In the genomic region with DNA sequence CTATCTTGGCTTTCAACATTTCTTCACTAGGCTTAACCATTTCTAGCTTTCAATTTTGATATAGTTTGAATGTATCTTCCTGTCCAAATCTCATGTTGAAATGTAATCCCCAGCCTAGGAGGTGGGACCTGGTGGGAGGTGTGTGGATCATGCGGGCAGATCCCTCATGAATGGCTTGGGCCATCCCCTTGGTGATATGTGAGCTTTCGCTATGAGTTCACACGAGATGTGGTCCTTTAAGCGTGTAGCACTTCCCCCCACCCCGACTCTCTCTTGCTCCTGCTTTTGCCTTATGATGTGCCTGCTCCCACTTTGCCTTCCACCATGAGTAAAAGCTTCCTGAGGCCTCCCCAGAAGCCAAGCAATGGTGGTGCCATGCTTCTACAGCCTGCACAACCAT, we compare ENCODE assay signal across 18 cellular contexts. TPM values are rescaled to one million over a fixed set of nuclear protein-coding genes. Genes with fewer than 3 reads are reported as not detected.
DNase-seq lines count a peak whose midpoint lies in the region; ATAC-seq, FAIRE-seq and TF ChIP-seq lines count a peak whose summit lies in the region.
"Had no signal": no experiment of that assay in that cellular context is flagged by ENCODE, and none has a peak within 500 bp of the region (broad histone marks: within the 10 kb centered on the region; RNA-seq: fewer than 3 reads in every experiment).

No MANE protein-coding gene starts in this region.

- WGBS in K562 (ENCODE audit: insufficient coverage, low coverage, missing lambda C conversion rate) = 33% methylated on average over 5 of the region's 5 CpGs
- WGBS in esophagus muscularis mucosa = 96% methylated on average over 5 of the region's 5 CpGs

- no peak overlapping the region for H3K4me2 ChIP-seq in K562 (ENCODE audit: insufficient read depth, low read length)

- BruUV-seq in K562 (replicated peaks; lab: Mats Ljungman, UMichigan) = no TSS peak

- no peaks in the 10 kb centered on the region; a peak in 1 of 5 replicates for H3K4me1 ChIP-seq in K562 (replicated peaks in 1 of 2; ENCODE audit: control insufficient read depth in 2 of 2, insufficient read depth in 2 of 2, low read length in 2 of 2)
- H3K4me1 ChIP-seq in foreskin keratinocyte = no peaks in the 10 kb centered on the region
- no peaks in the 10 kb centered on the region for H3K4me1 ChIP-seq in esophagus muscularis mucosa
- H3K4me1 ChIP-seq: breast epithelium, gastroesophageal sphincter had no signal

- H3K4me3 ChIP-seq in K562 = no peak overlapping the region
- no peak overlapping the region for H3K4me3 ChIP-seq in esophagus muscularis mucosa
- H3K4me3 ChIP-seq: breast epithelium, gastroesophageal sphincter had no signal

- intact Hi-C loops in K562 (cut with micrococcal nuclease) = no loop called here
- intact Hi-C loops in esophagus muscularis mucosa (cut with DNase I) = no loop called here

- H3K9me3 ChIP-seq in K562 (replicated peaks; ENCODE audit: control insufficient read depth, insufficient read depth, low read depth, low read length) (0 out of 2 replicates have a peak, but pooled peaks cover 2% of the 10 kb centered on the region), esophagus muscularis mucosa (peaks cover 0 to 9% (median 4%) of the 10 kb centered on the region in 4 donors)

- no peak for TF ChIP-seq RAD21 in K562 (CRISPR knock-in tag; conservative IDR thresholded peaks at IDR 0.05 in 1 of 2, IDR thresholded peaks at IDR 0.05 in 1 of 2)

- no peaks in the 10 kb centered on the region; a peak in 1 of 5 replicates for H3K27me3 ChIP-seq in K562 (ENCODE audit: control insufficient read depth in 2 of 2, insufficient read depth in 2 of 2, low read length in 2 of 2)
- H3K27me3 ChIP-seq in foreskin keratinocyte = no peaks in the 10 kb centered on the region
- H3K27me3 ChIP-seq in esophagus muscularis mucosa = no peaks in the 10 kb centered on the region
- H3K27me3 ChIP-seq: breast epithelium, gastroesophageal sphincter had no signal

- in situ Hi-C loops in K562 (cut with MboI) = loop anchor here (10.0 to 25.0 kb wide), 2 partner anchors 297 to 671 kb away; no protein-coding TSS in a partner anchor

- peak; percentile 61 for ATAC-seq in GM18909 (IDR thresholded peaks at IDR 0.05; ENCODE audit: poor library complexity, unreplicated experiment)
- ATAC-seq in GM21619 (IDR thresholded peaks at IDR 0.05; ENCODE audit: unreplicated experiment) = peak; percentile 78
- peak; percentile 93 for ATAC-seq in HG03039 (IDR thresholded peaks at IDR 0.05; ENCODE audit: unreplicated experiment)
- peak; percentile 67 for ATAC-seq in K562
- no peak for ATAC-seq in foreskin keratinocyte
- ATAC-seq: gastroesophageal sphincter, left colon had no signal

- TF ChIP-seq CTCF in K562 (IDR thresholded peaks at IDR 0.05 in 2 of 3, conservative IDR thresholded peaks at IDR 0.05 in 1 of 3; ENCODE audit: insufficient read depth in 2 of 3, low read depth in 1 of 3, low read length in 3 of 3) (no peak), foreskin keratinocyte (conservative IDR thresholded peaks at IDR 0.05) (no peak), esophagus muscularis mucosa (IDR thresholded peaks at IDR 0.05) (no peak)

- H2AFZ ChIP-seq in K562 (ENCODE audit: low read depth, low read length) = peak overlapping the region; percentile 55

- no peaks in the 10 kb centered on the region for H3K9me1 ChIP-seq in K562 (ENCODE audit: control insufficient read depth, insufficient read depth, low read length)

- TF ChIP-seq POLR2A in K562 (conservative IDR thresholded peaks at IDR 0.05) = no peak
- no peak for TF ChIP-seq POLR2A in esophagus muscularis mucosa (IDR thresholded peaks at IDR 0.05; ENCODE audit: low read depth)

- CTCF ChIA-PET in K562 (lab: Yijun Ruan, JAX; ENCODE audit: low intra/inter-chr PET ratio) = no interaction called here

- DNase-seq in K562 (ENCODE audit: extremely low read depth in 1 of 4, low spot score in 3 of 4) (no peak), NCI-H146 (lab: John Stamatoyannopoulos, UW) (no peak), foreskin keratinocyte (no peak), esophagus muscularis mucosa (ENCODE audit: extremely low spot score) (no peak), medulla oblongata (ENCODE audit: extremely low spot score) (no peak)
- DNase-seq: activated B cell treated with CpG ODN at 0.5 μM for 24 hours; left colon; NCI-H1417 treated with DMSO at 0.1 percent for 48 hours; NCI-H2171; OCI-M1; stimulated activated CD4-positive, alpha-beta T cell treated with anti-CD3 and anti-CD28 coated beads, Interleukin-4, amount 100 ng/mL, for 4 hours had no signal

- H3K79me2 ChIP-seq in K562 (ENCODE audit: control insufficient read depth, insufficient read depth, low read length) = no peaks in the 10 kb centered on the region

- POLR2A ChIA-PET in K562 (lab: Yijun Ruan, JAX) = interaction anchor here (0.7 to 1.6 kb wide), 3 partner anchors 9 to 156 kb away, joined by 3 to 4 read pairs (median 4); no protein-coding TSS in a partner anchor

- no peaks in the 10 kb centered on the region for H3K36me3 ChIP-seq in K562 (ENCODE audit: control insufficient read depth, insufficient read depth, low read length)
- no peaks in the 10 kb centered on the region for H3K36me3 ChIP-seq in esophagus muscularis mucosa
- H3K36me3 ChIP-seq: breast epithelium, gastroesophageal sphincter had no signal

- FAIRE-seq in K562 (lab: Jason Lieb, UNC) = peak; percentile 19
- FAIRE-seq: urothelium cell line had no signal

- TF ChIP-seq EP300 in K562 (IDR thresholded peaks at IDR 0.05; ENCODE audit: low read length) (no peak), esophagus muscularis mucosa (IDR thresholded peaks at IDR 0.05) (no peak)

- H3K9ac ChIP-seq in K562 (ENCODE audit: insufficient read depth in 1 of 2, low read depth in 2 of 2, low read length in 2 of 2) = no peak overlapping the region

- no peaks in the 10 kb centered on the region for H4K20me1 ChIP-seq in K562 (replicated peaks; ENCODE audit: control insufficient read depth, insufficient read depth, low read length)

- H3K27ac ChIP-seq in K562 (ENCODE audit: extremely low read depth, low read depth, low read length) (no peak overlapping the region), foreskin keratinocyte (no peak overlapping the region), esophagus muscularis mucosa (replicated peaks in 1 of 4) (no peak overlapping the region)
- H3K27ac ChIP-seq: breast epithelium, epithelial cell of prostate, gastroesophageal sphincter had no signal

TF ChIP-seq in K562, 482 proteins besides CTCF, POLR2A, EP300 and RAD21 (continues in another document):
- no peak for TF ChIP-seq CBX5 (IDR thresholded peaks at IDR 0.05; ENCODE audit: borderline replicate concordance, low read depth)

RNA-seq across cellular contexts. Expression of gene PHAX, which starts 40.6 kb away (rescaled TPM):
- 37.3 and 64.3 TPM in 2 replicates for total RNA-seq in K562 (2011; cell fraction: chromatin; rRNA removed; ENCODE audit: low replicate concordance)
- 28.2 and 28.4 TPM in 2 replicates for total RNA-seq in K562 (2011; cell fraction: nucleolus; rRNA removed)
- 17.1 and 29.6 TPM in 2 replicates for total RNA-seq in K562 (2011; cell fraction: nucleoplasm; rRNA removed)
- total RNA-seq in K562 (2014; rRNA removed) (20.2 and 24.9 TPM in 2 replicates), K562 (2014; rRNA removed; fragmentation: Illumina TruSeq; extraction: Trizol) (46.8 and 55.3 TPM in 2 replicates), K562 (2015; rRNA removed; fragmentation: Illumina TruSeq; extraction: Trizol) (46.9 and 47.5 TPM in 2 replicates), K562 (2021) (25.8 and 26.1 TPM in 2 replicates), foreskin keratinocyte (60.7 and 64.6 TPM in 2 replicates), esophagus muscularis mucosa (10 to 100 TPM; 37.8 to 49.0 (median 42.9) TPM)
- polyA plus RNA-seq in K562 (2011; rRNA removed) (20.1 and 33.4 TPM in 2 replicates), K562 (2014; fragmentation: Illumina TruSeq; extraction: Trizol) (37.7 and 43.5 TPM in 2 replicates), K562 (2014; fragmentation: Nextera tagmentation; extraction: Ambion mirVana) (10 to 100 TPM; 56.1 to 59.8 TPM), K562 (2014; rRNA removed) (27.7 and 35.1 TPM in 2 replicates), foreskin keratinocyte (25.3 and 29.4 TPM in 2 replicates)
- polyA plus RNA-seq in K562 (2011; cell fraction: cytosol; rRNA removed) = 18.0 and 26.0 TPM in 2 replicates
- polyA plus RNA-seq in K562 (2011; cell fraction: nucleus; rRNA removed) = 5.1 and 5.3 TPM in 2 replicates
- 18.9 and 32.2 TPM in 2 replicates for polyA plus RNA-seq in K562 (2012)
- polyA minus RNA-seq in K562 (2011; rRNA and poly(A)+ RNA removed) = 58.4 and 72.4 TPM in 2 replicates
- 7.6 and 18.0 TPM in 2 replicates for polyA minus RNA-seq in K562 (2011; cell fraction: cytosol; rRNA and poly(A)+ RNA removed)
- 10.2 and 20.2 TPM in 2 replicates for polyA minus RNA-seq in K562 (2011; cell fraction: nucleus; rRNA and poly(A)+ RNA removed)

RNA-seq across cellular contexts. Expression of gene ALDH7A1, which starts 46.4 kb away (rescaled TPM):
- not detected in 2 replicates for total RNA-seq in K562 (2011; cell fraction: chromatin; rRNA removed; ENCODE audit: low replicate concordance)
- not detected in 2 replicates for total RNA-seq in K562 (2011; cell fraction: nucleolus; rRNA removed)
- 0.15 TPM in 1 of 2 replicates, not detected in the other for total RNA-seq in K562 (2011; cell fraction: nucleoplasm; rRNA removed)
- not detected in 2 replicates for total RNA-seq in K562 (2014; rRNA removed)
- not detected in 2 replicates for total RNA-seq in K562 (2014; rRNA removed; fragmentation: Illumina TruSeq; extraction: Trizol)
- not detected in 2 replicates for total RNA-seq in K562 (2015; rRNA removed; fragmentation: Illumina TruSeq; extraction: Trizol)
- 0.38 and 0.49 TPM in 2 replicates for total RNA-seq in K562 (2021)
- 0.04 TPM in 1 of 2 replicates, not detected in the other for polyA plus RNA-seq in K562 (2011; rRNA removed)
- polyA plus RNA-seq in K562 (2011; cell fraction: cytosol; rRNA removed) = not detected in 2 replicates
- not detected in 2 replicates for polyA plus RNA-seq in K562 (2011; cell fraction: nucleus; rRNA removed)
- 0.16 TPM in 1 of 2 replicates, not detected in the other for polyA plus RNA-seq in K562 (2012)
- not detected in 2 replicates for polyA plus RNA-seq in K562 (2014; fragmentation: Illumina TruSeq; extraction: Trizol)
- not detected for polyA plus RNA-seq in K562 (2014; fragmentation: Nextera tagmentation; extraction: Ambion mirVana)
- not detected in 2 replicates for polyA plus RNA-seq in K562 (2014; rRNA removed)
- polyA minus RNA-seq in K562 (2011; rRNA and poly(A)+ RNA removed) = not detected in 2 replicates
- not detected in 2 replicates for polyA minus RNA-seq in K562 (2011; cell fraction: cytosol; rRNA and poly(A)+ RNA removed)
- 0.67 TPM in 1 of 2 replicates, not detected in the other for polyA minus RNA-seq in K562 (2011; cell fraction: nucleus; rRNA and poly(A)+ RNA removed)
- total RNA-seq in foreskin keratinocyte = 111 and 126 TPM in 2 replicates
- 112 and 123 TPM in 2 replicates for polyA plus RNA-seq in foreskin keratinocyte
- total RNA-seq in esophagus muscularis mucosa = 10 to 100 TPM; 14.9 to 17.7 (median 15.5) TPM

Comparison
In these comparisons a context has a peak if more than half of its experiments do, and no peak if none do; other contexts are left out.
1. RNA of gene ALDH7A1, which starts 46.4 kb away (total RNA-seq): 111 to 126 TPM in foreskin keratinocyte and 14.9 to 17.7 TPM in esophagus muscularis mucosa; 0.15 to 0.49 TPM in K562; every median in the first group is over 10 times any median in the second.